Comparison of ENCODE assay signal across 12 cellular contexts in the genomic region with DNA sequence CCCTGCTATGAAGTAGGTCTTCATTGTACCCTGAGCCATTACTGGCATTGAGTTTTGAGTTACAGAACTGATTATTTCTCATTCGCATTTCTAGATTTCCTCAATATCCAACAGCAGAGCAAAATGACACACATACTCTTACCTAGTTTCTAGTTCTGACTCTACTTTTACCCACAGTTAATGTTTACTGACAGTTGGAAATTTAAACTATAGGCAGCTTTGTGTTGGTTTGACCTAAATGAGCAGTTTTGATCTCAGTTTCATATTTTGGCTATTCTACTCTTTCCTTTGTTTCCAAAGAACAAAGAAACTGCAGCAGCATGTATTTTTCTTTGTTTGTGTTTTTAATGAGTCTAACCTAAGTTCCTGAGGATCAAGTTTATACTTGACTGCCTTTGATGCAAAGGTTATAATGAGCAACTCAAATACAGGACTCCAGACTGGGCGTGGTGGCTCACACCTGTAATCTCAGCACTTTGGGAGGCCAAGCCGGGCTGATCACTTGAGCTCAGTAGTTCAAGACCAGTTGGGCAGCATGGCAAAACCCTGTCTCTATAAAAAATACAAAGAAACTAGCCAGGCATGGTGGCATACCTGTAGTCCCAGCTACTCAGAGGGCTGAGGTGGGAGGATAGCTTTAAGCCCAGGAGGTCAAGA. TPM values are rescaled to one million over a fixed set of nuclear protein-coding genes. Genes with fewer than 3 reads are reported as not detected.
DNase-seq lines count a peak whose midpoint lies in the region; ATAC-seq lines count a peak whose summit lies in the region.
"Had no signal": no experiment of that assay in that cellular context is flagged by ENCODE, and none has a peak within 500 bp of the region (broad histone marks: within the 10 kb centered on the region; RNA-seq: fewer than 3 reads in every experiment).

No MANE protein-coding gene starts in this region.

- ATAC-seq in HG02759 (IDR thresholded peaks at IDR 0.05; ENCODE audit: unreplicated experiment) = peak; percentile 88
- no peak for ATAC-seq in T-cell (replicated peaks in 1 of 4)
- peak; percentile 86 for ATAC-seq in stimulated activated naive CD8-positive, alpha-beta T cell treated with anti-CD3 and anti-CD28 coated beads, Interleukin-15, Interleukin-2, amounts not matched to agents 100 U/mL and 50 U/mL, for 24 hours
- ATAC-seq: Right ventricle myocardium inferior had no signal

- H3K9me3 Mint-ChIP-seq in activated naive CD4-positive, alpha-beta T cell treated with anti-CD3 and anti-CD28 coated beads for 36 hours = peaks cover 3% of the 10 kb centered on the region
- no peaks in the 10 kb centered on the region for H3K9me3 Mint-ChIP-seq in T-cell
- H3K9me3 Mint-ChIP-seq: nephron had no signal

- no peak overlapping the region for H3K4me3 Mint-ChIP-seq in activated naive CD4-positive, alpha-beta T cell treated with anti-CD3 and anti-CD28 coated beads for 36 hours
- no peak overlapping the region for H3K4me3 Mint-ChIP-seq in T-cell
- H3K4me3 Mint-ChIP-seq: nephron had no signal

- intact Hi-C loops in activated naive CD4-positive, alpha-beta T cell treated with anti-CD3 and anti-CD28 coated beads for 36 hours (cut with micrococcal nuclease) = loop anchor here (1.0 kb wide), 9 partner anchors 9 to 326 kb away; a partner anchor contains a TSS

- H3K27me3 Mint-ChIP-seq in activated naive CD4-positive, alpha-beta T cell treated with anti-CD3 and anti-CD28 coated beads for 36 hours (ENCODE audit: low read depth) = no peaks in the 10 kb centered on the region
- no peaks in the 10 kb centered on the region for H3K27me3 Mint-ChIP-seq in T-cell

- H3K4me1 Mint-ChIP-seq in activated naive CD4-positive, alpha-beta T cell treated with anti-CD3 and anti-CD28 coated beads for 36 hours (ENCODE audit: low read depth) = peaks cover 46% of the 10 kb centered on the region
- peaks cover 31 to 36% (median 34%) of the 10 kb centered on the region in 3 donors for H3K4me1 Mint-ChIP-seq in T-cell
- H3K4me1 Mint-ChIP-seq: nephron had no signal

- DNase-seq in activated naive CD4-positive, alpha-beta T cell treated with anti-CD3 and anti-CD28 coated beads for 36 hours = peak; percentile 64
- no peak for DNase-seq in activated naive CD4-positive, alpha-beta T cell treated with Interleukin-2 at 50 U/mL for 16 hours
- no peak for DNase-seq in T-cell
- DNase-seq in stimulated activated naive CD8-positive, alpha-beta T cell treated with anti-CD3 and anti-CD28 coated beads, Interleukin-15, Interleukin-2, amounts not matched to agents 100 U/mL and 50 U/mL, for 24 hours = no peak
- DNase-seq in NCI-H82 (lab: John Stamatoyannopoulos, UW) = no peak
- DNase-seq in NCI-H2081 (lab: John Stamatoyannopoulos, UW) = no peak
- DNase-seq in activated CD4-positive, alpha-beta T cell treated with anti-CD3 and anti-CD28 coated beads for 1 hour = no peak
- DNase-seq: erythroblast, GM23248 had no signal

- peaks cover 18% of the 10 kb centered on the region for H3K36me3 Mint-ChIP-seq in activated naive CD4-positive, alpha-beta T cell treated with anti-CD3 and anti-CD28 coated beads for 36 hours (ENCODE audit: low read depth)
- peaks cover 26% of the 10 kb centered on the region for H3K36me3 Mint-ChIP-seq in T-cell

- H3K27ac Mint-ChIP-seq in activated naive CD4-positive, alpha-beta T cell treated with anti-CD3 and anti-CD28 coated beads for 36 hours = peak overlapping the region; percentile 93
- H3K27ac Mint-ChIP-seq in T-cell = peak overlapping the region; percentile 41 to 45
- H3K27ac Mint-ChIP-seq: nephron had no signal

- POLR2A ChIA-PET in T-cell (lab: Charles Lee) = interaction anchor here in 1 of 2 donors (0.6 kb wide), 1 partner anchor 153 kb away, joined by 3 read pairs; no protein-coding TSS in a partner anchor

- CTCF ChIA-PET in activated naive CD4-positive, alpha-beta T cell treated with anti-CD3 and anti-CD28 coated beads for 36 hours (lab: Charles Lee) = interaction anchor here (0.6 to 1.4 kb wide), 9 partner anchors 9 to 441 kb away, joined by 3 read pairs; no protein-coding TSS in a partner anchor
- CTCF ChIA-PET in T-cell (lab: Charles Lee) = no interaction called here

RNA-seq across cellular contexts. Expression of a gene that starts 30.4 kb away (rescaled TPM):
- total RNA-seq in activated naive CD4-positive, alpha-beta T cell treated with anti-CD3 and anti-CD28 coated beads for 36 hours = 10 to 100 TPM; 24.4 to 28.6 TPM
- 100 to 1,000 TPM in 1 of 5 donors, 10 to 100 TPM in 4; 55.3 to 161 (median 77.9) TPM for total RNA-seq in T-cell
- total RNA-seq: GM23248 had no signal

Comparison
In these comparisons a context has a peak if more than half of its experiments do, and no peak if none do; other contexts are left out.
1. ATAC-seq: peak in HG02759 (single experiment) and stimulated activated naive CD8-positive, alpha-beta T cell treated with anti-CD3 and anti-CD28 coated beads, Interleukin-15, Interleukin-2, amounts not matched to agents 100 U/mL and 50 U/mL, for 24 hours (single experiment); none in T-cell (0 of 4).